9 cellular contexts compared by ENCODE assay signal in genomic region chr14:24006497-24006871, GRCh38. TPM values are rescaled to one million over a fixed set of nuclear protein-coding genes. Genes with fewer than 3 reads are reported as not detected.
A peak's percentile ranks its signal among the peaks of the same experiment; 100 is the strongest.
DNase-seq lines count a peak whose midpoint lies in the region; ATAC-seq and TF ChIP-seq lines count a peak whose summit lies in the region.
"Not testable (repeated sequence)": the region's sequence is repeated elsewhere in the genome, so short reads cannot be mapped to it uniquely, and the experiment has no call there.
"Had no signal": no experiment of that assay in that cellular context is flagged by ENCODE, and none has a peak within 500 bp of the region (broad histone marks: within the 10 kb centered on the region; RNA-seq: fewer than 3 reads in every experiment).

No MANE protein-coding gene starts in this region.

- intact Hi-C loops in Caco-2 (cut with micrococcal nuclease; ENCODE audit: unreplicated experiment); PC-9 (cut with micrococcal nuclease; ENCODE audit: unreplicated experiment); tibial artery (cut with DNase I; ENCODE audit: low total_unique reads): not testable (repeated sequence)

- not testable (repeated sequence) for H3K27me3 Mint-ChIP-seq in Caco-2 (ENCODE audit: insufficient read depth, unreplicated experiment)

- not testable (repeated sequence) for BruUV-seq in Caco-2 (replicated peaks; lab: Mats Ljungman, UMichigan); PC-9 (replicated peaks; lab: Mats Ljungman, UMichigan)

- H2BK5ac ChIP-seq in neuronal stem cell (ENCODE audit: low read length): not testable (repeated sequence)

- not testable (repeated sequence) for H4K91ac ChIP-seq in neuronal stem cell (ENCODE audit: low read depth, low read length, poor library complexity)

- TF ChIP-seq CTCF in Caco-2 (IDR thresholded peaks at IDR 0.05; ENCODE audit: insufficient read depth in 1 of 2, low read depth in 1 of 2, low read length in 1 of 2, severe bottlenecking in 1 of 2, unreplicated experiment in 1 of 2); PC-9 (conservative IDR thresholded peaks at IDR 0.05); gastroesophageal sphincter (IDR thresholded peaks at IDR 0.05); tibial artery (IDR thresholded peaks at IDR 0.05): not testable (repeated sequence)

- H3K18ac ChIP-seq in neuronal stem cell (ENCODE audit: low read length): peak overlapping the region; percentile 17

- not testable (repeated sequence) for H2BK15ac ChIP-seq in neuronal stem cell (ENCODE audit: low read length)

- WGBS in gastroesophageal sphincter (ENCODE audit: low coverage in 1 of 2), 2 donors: no CpG with 5 or more reads among the region's 18 CpGs
- no CpG with 5 or more reads among the region's 18 CpGs for WGBS in neuronal stem cell (ENCODE audit: extremely low coverage in 2 of 2, insufficient read length in 2 of 2, insufficient replicate concordance in 1 of 2), 2 donors

- H3K27me3 ChIP-seq in Caco-2 (replicated peaks; ENCODE audit: control insufficient read depth, insufficient read depth, low read length); PC-9 (ENCODE audit: insufficient read depth, low read depth); adipocyte (replicated peaks; ENCODE audit: control insufficient read depth, insufficient read depth, low read length); gastroesophageal sphincter; tibial artery: not testable (repeated sequence)
- peaks cover 0 to 11% (median 0%) of the 10 kb centered on the region in 3 experiments for H3K27me3 ChIP-seq in neuronal stem cell (ENCODE audit: control insufficient read depth in 3 of 3, insufficient read depth in 3 of 3, low read depth in 1 of 3, low read length in 3 of 3)

- not testable (repeated sequence) for TF ChIP-seq POLR2A in gastroesophageal sphincter (IDR thresholded peaks at IDR 0.05)

- H3K9me3 ChIP-seq in Caco-2; PC-9 (ENCODE audit: insufficient read depth, low read depth); adipocyte (ENCODE audit: control insufficient read depth, low read length); gastroesophageal sphincter; neuronal stem cell (replicated peaks in 1 of 2; ENCODE audit: control insufficient read depth in 2 of 2, insufficient read depth in 1 of 2, low read depth in 1 of 2, low read length in 2 of 2); tibial artery: not testable (repeated sequence)

- H3K36me3 Mint-ChIP-seq in Caco-2 (ENCODE audit: insufficient read depth, unreplicated experiment): not testable (repeated sequence)

- H3K4me1 ChIP-seq in Caco-2; PC-9 (replicated peaks; ENCODE audit: insufficient read depth); adipocyte (ENCODE audit: control insufficient read depth, insufficient read depth, low read length); neuronal stem cell (ENCODE audit: control insufficient read depth in 2 of 2, insufficient read depth in 1 of 2, low read depth in 1 of 2, low read length in 2 of 2); tibial artery: not testable (repeated sequence)
- peaks cover 0 to 25% (median 0%) of the 10 kb centered on the region in 3 donors for H3K4me1 ChIP-seq in gastroesophageal sphincter

- H3K36me3 ChIP-seq in Caco-2 (ENCODE audit: control insufficient read depth, insufficient read depth, low read length); PC-9 (ENCODE audit: low read depth); adipocyte (ENCODE audit: control insufficient read depth, insufficient read depth, low read length, severe bottlenecking); gastroesophageal sphincter; neuronal stem cell (replicated peaks in 1 of 2; ENCODE audit: control insufficient read depth in 2 of 2, insufficient read depth in 2 of 2, low read length in 2 of 2); tibial artery: not testable (repeated sequence)

- H3K4ac ChIP-seq in neuronal stem cell (ENCODE audit: low read length): not testable (repeated sequence)

- H3K9ac ChIP-seq in adipocyte (ENCODE audit: low read length): peak overlapping the region; percentile 64
- not testable (repeated sequence) for H3K9ac ChIP-seq in neuronal stem cell (ENCODE audit: low read depth, low read length, poor library complexity)

- peak overlapping the region; percentile 70 for H3K4me2 ChIP-seq in PC-9
- peak overlapping the region; percentile 45 for H3K4me2 ChIP-seq in neuronal stem cell (ENCODE audit: insufficient read depth, low read length, poor library complexity, severe bottlenecking)

- H3K27ac Mint-ChIP-seq in Caco-2 (ENCODE audit: unreplicated experiment): not testable (repeated sequence)

- H3K4me1 Mint-ChIP-seq in Caco-2 (ENCODE audit: low read depth, unreplicated experiment): not testable (repeated sequence)

- not testable (repeated sequence) for DNase-seq in Caco-2; PC-9; adipocyte (ENCODE audit: low read depth); neuronal stem cell (ENCODE audit: low spot score); tibial artery

- H3K79me2 ChIP-seq in PC-9 (ENCODE audit: low read depth): not testable (repeated sequence)

- not testable (repeated sequence) for TF ChIP-seq EP300 in gastroesophageal sphincter (IDR thresholded peaks at IDR 0.05)

- not testable (repeated sequence) for H3K9me2 ChIP-seq in PC-9 (ENCODE audit: insufficient read depth)

- not testable (repeated sequence) for H4K8ac ChIP-seq in neuronal stem cell (ENCODE audit: low read depth, low read length)

- not testable (repeated sequence) for H4K20me1 ChIP-seq in PC-9 (ENCODE audit: insufficient read depth)

- not testable (repeated sequence) for H3F3A ChIP-seq in PC-9 (ENCODE audit: insufficient read depth, low read depth)

- H3K9me3 Mint-ChIP-seq in Caco-2 (ENCODE audit: unreplicated experiment): not testable (repeated sequence)

- H3K4me3 ChIP-seq in Caco-2 (ENCODE audit: low read depth, low read length): peak overlapping the region; percentile 51
- peak overlapping the region; percentile 51; the same call in 1 of the 2 replicates for H3K4me3 ChIP-seq in PC-9
- H3K4me3 ChIP-seq in adipocyte (ENCODE audit: low read length): peak overlapping the region; percentile 76
- peak overlapping the region; percentile 32 to 47 for H3K4me3 ChIP-seq in gastroesophageal sphincter
- H3K4me3 ChIP-seq in neuronal stem cell (ENCODE audit: low read length in 2 of 2): not testable (repeated sequence)
- peak overlapping the region; percentile 46 to 50 for H3K4me3 ChIP-seq in tibial artery

- CTCF ChIA-PET in Caco-2 (lab: Charles Lee); PC-9 (lab: Charles Lee): not testable (repeated sequence)

- not testable (repeated sequence) for H3K14ac ChIP-seq in neuronal stem cell (ENCODE audit: low read length)

- H3K27ac ChIP-seq in PC-9; neuronal stem cell (replicated peaks; ENCODE audit: low read length): not testable (repeated sequence)
- H3K27ac ChIP-seq in gastroesophageal sphincter: peak overlapping the region in 2 of 4 donors; percentile 55 to 75
- peak overlapping the region in 1 of 2 donors; percentile 68 for H3K27ac ChIP-seq in tibial artery

- H3K79me1 ChIP-seq in neuronal stem cell (ENCODE audit: low read depth, low read length): not testable (repeated sequence)

- ATAC-seq in GM19455 (IDR thresholded peaks at IDR 0.05; ENCODE audit: unreplicated experiment) (peak; percentile 24), HG02981 (IDR thresholded peaks at IDR 0.05; ENCODE audit: unreplicated experiment) (peak; percentile 18), gastroesophageal sphincter (peak; percentile 31)

- not testable (repeated sequence) for H2AFZ ChIP-seq in PC-9
- peak overlapping the region; percentile 45 for H2AFZ ChIP-seq in neuronal stem cell (ENCODE audit: low read length)

- not testable (repeated sequence) for H2BK12ac ChIP-seq in neuronal stem cell (ENCODE audit: low read length)

- peak overlapping the region; percentile 54 for H3K4me3 Mint-ChIP-seq in Caco-2 (ENCODE audit: unreplicated experiment)

- H3K23ac ChIP-seq in neuronal stem cell (ENCODE audit: low read depth, low read length, poor library complexity): not testable (repeated sequence)

- not testable (repeated sequence) for H2AK5ac ChIP-seq in neuronal stem cell (ENCODE audit: low read depth, low read length)

- not testable (repeated sequence) for H2BK120ac ChIP-seq in neuronal stem cell (ENCODE audit: low read depth, low read length)

- POLR2A ChIA-PET in Caco-2 (lab: Charles Lee); PC-9 (lab: Charles Lee; ENCODE audit: unreplicated experiment): not testable (repeated sequence)

RNA-seq across cellular contexts. Expression of gene DHRS4L2, which starts 17.8 kb away (rescaled TPM):
- 7.2 and 7.8 TPM in 2 replicates for total RNA-seq in Caco-2 (2022)
- 14.8 and 22.8 TPM in 2 replicates for total RNA-seq in PC-9 (2021)
- 10 to 100 TPM in 3 of 4 donors, 1 to 10 TPM in 1; 5.9 to 25.3 (median 16.7) TPM for total RNA-seq in gastroesophageal sphincter
- polyA plus RNA-seq in neuronal stem cell (2013, experiment 1 of 2): 13.4 TPM
- polyA plus RNA-seq in neuronal stem cell (2013, experiment 2 of 2): 13.9 TPM

RNA-seq across cellular contexts. Expression of gene CARMIL3, which starts 45.3 kb away (rescaled TPM):
- total RNA-seq in Caco-2 (2022) (0.88 and 1.00 TPM in 2 replicates), PC-9 (2021) (not detected in 2 replicates), gastroesophageal sphincter (under 1 TPM in 3 of 4 donors, not detected in 1; 0.12 to 0.47 (median 0.17) TPM)
- 0.96 TPM for polyA plus RNA-seq in neuronal stem cell (2013, experiment 1 of 2)
- polyA plus RNA-seq in neuronal stem cell (2013, experiment 2 of 2): 0.98 TPM
- total RNA-seq: dermis blood vessel endothelial cell had no signal

RNA-seq across cellular contexts. Expression of gene DHRS4, which starts 52.9 kb away (rescaled TPM):
- total RNA-seq in Caco-2 (2022) (8.0 and 8.6 TPM in 2 replicates), PC-9 (2021) (17.6 and 24.1 TPM in 2 replicates), gastroesophageal sphincter (10 to 100 TPM; 30.4 to 55.9 (median 37.1) TPM)
- polyA plus RNA-seq in neuronal stem cell (2013, experiment 1 of 2): 12.9 TPM
- polyA plus RNA-seq in neuronal stem cell (2013, experiment 2 of 2): 14.1 TPM
